16 cellular contexts compared by ENCODE assay signal in genomic region chr5:14739538-14739937, GRCh38.
A peak's percentile ranks its signal among the peaks of the same experiment; 100 is the strongest.
DNase-seq lines count a peak whose midpoint lies in the region; ATAC-seq and TF ChIP-seq lines count a peak whose summit lies in the region.
"Had no signal": no experiment of that assay in that cellular context is flagged by ENCODE, and none has a peak within 500 bp of the region (broad histone marks: within the 10 kb centered on the region; RNA-seq: fewer than 3 reads in every experiment).

No MANE protein-coding gene starts in this region.

- 48 to 53% methylated on average over 3 of the region's 3 CpGs for WGBS in heart right ventricle, 2 donors
- 18 to 80% methylated on average over 1 to 2 of the region's 3 CpGs for WGBS in gastroesophageal sphincter (ENCODE audit: low coverage in 1 of 2), 2 donors
- WGBS in sigmoid colon, 2 donors, result 88 to 96% methylated on average over 3 of the region's 3 CpGs

- no peak overlapping the region for H3K4me3 Mint-ChIP-seq in CD4-positive, alpha-beta T cell
- H3K4me3 Mint-ChIP-seq: neural crest cell had no signal

- no peak overlapping the region for H3K4me3 ChIP-seq in heart right ventricle
- H3K4me3 ChIP-seq in gastroesophageal sphincter, result no peak overlapping the region
- no peak overlapping the region for H3K4me3 ChIP-seq in tibial artery
- no peak overlapping the region for H3K4me3 ChIP-seq in sigmoid colon
- no peak overlapping the region for H3K4me3 ChIP-seq in lower lobe of right lung
- H3K4me3 ChIP-seq: cardiac muscle cell, esophagus muscularis mucosa, uterus had no signal

- H3K9me3 Mint-ChIP-seq in CD4-positive, alpha-beta T cell, result no peaks in the 10 kb centered on the region
- H3K9me3 Mint-ChIP-seq: neural crest cell had no signal

- no peak overlapping the region for H3K27ac Mint-ChIP-seq in CD4-positive, alpha-beta T cell

- peak overlapping the region; percentile 4 to 68 (median 48) for H3K27ac ChIP-seq in heart right ventricle
- H3K27ac ChIP-seq in gastroesophageal sphincter, result peak overlapping the region in 2 of 4 donors; percentile 22 to 45
- peak overlapping the region; percentile 49 to 57 for H3K27ac ChIP-seq in tibial artery
- H3K27ac ChIP-seq in sigmoid colon, result no peak overlapping the region
- no peak overlapping the region for H3K27ac ChIP-seq in lower lobe of right lung
- no peak overlapping the region for H3K27ac ChIP-seq in CD4-positive, alpha-beta T cell (ENCODE audit: low read depth, low read length)
- H3K27ac ChIP-seq: cardiac muscle cell, uterus had no signal

- H3K4me1 Mint-ChIP-seq in CD4-positive, alpha-beta T cell (ENCODE audit: low read depth), result peaks cover 28% of the 10 kb centered on the region

- H3K36me3 ChIP-seq in heart right ventricle, result peaks cover 0 to 88% (median 31%) of the 10 kb centered on the region in 9 donors
- H3K36me3 ChIP-seq in gastroesophageal sphincter, result peaks cover 0 to 39% of the 10 kb centered on the region in 2 donors
- peaks cover 13 to 72% (median 35%) of the 10 kb centered on the region in 3 donors for H3K36me3 ChIP-seq in tibial artery
- peaks cover 0 to 23% (median 4%) of the 10 kb centered on the region in 4 donors for H3K36me3 ChIP-seq in sigmoid colon
- peaks cover 35% of the 10 kb centered on the region for H3K36me3 ChIP-seq in lower lobe of right lung
- H3K36me3 ChIP-seq: cardiac muscle cell, uterus had no signal

- TF ChIP-seq EP300 in gastroesophageal sphincter (IDR thresholded peaks at IDR 0.05), result no peak
- no peak for TF ChIP-seq EP300 in sigmoid colon (IDR thresholded peaks at IDR 0.05)

- POLR2A ChIA-PET in CD4-positive, alpha-beta T cell (lab: Charles Lee), result no interaction called here

- peaks cover 10 to 72% (median 33%) of the 10 kb centered on the region in 9 donors for H3K4me1 ChIP-seq in heart right ventricle
- H3K4me1 ChIP-seq in gastroesophageal sphincter, result peaks cover 0 to 14% (median 0%) of the 10 kb centered on the region in 3 donors
- H3K4me1 ChIP-seq in tibial artery, result peaks cover 0 to 49% (median 4%) of the 10 kb centered on the region in 4 donors
- H3K4me1 ChIP-seq in sigmoid colon, result peaks cover 0 to 15% (median 4%) of the 10 kb centered on the region in 4 donors
- H3K4me1 ChIP-seq in lower lobe of right lung, result no peaks in the 10 kb centered on the region
- H3K4me1 ChIP-seq: uterus had no signal

- TF ChIP-seq CTCF in heart right ventricle (IDR thresholded peaks at IDR 0.05) (no peak), gastroesophageal sphincter (IDR thresholded peaks at IDR 0.05) (no peak), tibial artery (IDR thresholded peaks at IDR 0.05) (no peak), sigmoid colon (IDR thresholded peaks at IDR 0.05) (no peak), lower lobe of right lung (IDR thresholded peaks at IDR 0.05) (no peak)
- TF ChIP-seq CTCF in CD4-positive, alpha-beta T cell (IDR thresholded peaks at IDR 0.05), result no peak

- H3K36me3 Mint-ChIP-seq in CD4-positive, alpha-beta T cell (ENCODE audit: low read depth), result peaks cover 87% of the 10 kb centered on the region

- no peak for TF ChIP-seq POLR2A in gastroesophageal sphincter (IDR thresholded peaks at IDR 0.05)
- no peak for TF ChIP-seq POLR2A in sigmoid colon (IDR thresholded peaks at IDR 0.05)

- ATAC-seq in heart right ventricle (peak in 6 of 8 donors; percentile 46 to 68 (median 58)), Right ventricle myocardium inferior (no peak), gastroesophageal sphincter (peak; percentile 62), lower lobe of right lung (no peak)
- no peak for ATAC-seq in CD4-positive, alpha-beta T cell (ENCODE audit: poor library complexity)

- H3K27me3 Mint-ChIP-seq in CD4-positive, alpha-beta T cell, result no peaks in the 10 kb centered on the region

- H3K9me3 ChIP-seq in heart right ventricle (no peaks in the 10 kb centered on the region), gastroesophageal sphincter (no peaks in the 10 kb centered on the region), tibial artery (no peaks in the 10 kb centered on the region), sigmoid colon (no peaks in the 10 kb centered on the region), lower lobe of right lung (no peaks in the 10 kb centered on the region)
- H3K9me3 ChIP-seq in CD4-positive, alpha-beta T cell (ENCODE audit: control insufficient read depth, low read length), result no peaks in the 10 kb centered on the region
- H3K9me3 ChIP-seq: esophagus muscularis mucosa, uterus had no signal

- intact Hi-C loops in heart right ventricle (cut with DNase I) (loop anchor here in 2 of 10 donors (10.0 kb wide), 2 partner anchors 125 to 135 kb away; partner anchors contain the start of gene ANKH (in 1 of the 2)), Right ventricle myocardium inferior (cut with DNase I) (no loop called here), tibial artery (cut with DNase I; ENCODE audit: low total_unique reads) (no loop called here), sigmoid colon (cut with DNase I) (no loop called here), lower lobe of right lung (cut with DNase I) (no loop called here)
- intact Hi-C loops in CD4-positive, alpha-beta T cell (cut with DNase I, micrococcal nuclease), result no loop called here

- DNase-seq in heart right ventricle (no peak), Right ventricle myocardium inferior (ENCODE audit: missing footprints) (no peak), amniotic epithelial cell (ENCODE audit: low read depth) (peak; percentile 19), tibial artery (peak in 1 of 2 donors; percentile 57), sigmoid colon (no peak), lower lobe of right lung (no peak)
- DNase-seq in CD4-positive, alpha-beta T cell, result no peak
- DNase-seq: activated CD4-positive, alpha-beta T cell treated with anti-CD3 and anti-CD28 coated beads for 4 hours; DMS79; NCI-H2029; T-helper 1 cell; uterus had no signal

- CTCF ChIA-PET in CD4-positive, alpha-beta T cell (lab: Charles Lee), result no interaction called here

- H3K27me3 ChIP-seq in heart right ventricle (no peaks in the 10 kb centered on the region), gastroesophageal sphincter (no peaks in the 10 kb centered on the region), tibial artery (no peaks in the 10 kb centered on the region), sigmoid colon (no peaks in the 10 kb centered on the region), lower lobe of right lung (ENCODE audit: low read depth) (no peaks in the 10 kb centered on the region)
- no peaks in the 10 kb centered on the region for H3K27me3 ChIP-seq in CD4-positive, alpha-beta T cell (ENCODE audit: control insufficient read depth, insufficient read depth, low read length)
- H3K27me3 ChIP-seq: cardiac muscle cell, esophagus muscularis mucosa, uterus had no signal

Comparison
In these comparisons a context has a peak if more than half of its experiments do, and no peak if none do; other contexts are left out.
1. ATAC-seq: peak in heart right ventricle (6 of 8) and gastroesophageal sphincter (single experiment); none in Right ventricle myocardium inferior (single experiment), lower lobe of right lung (0 of 2) and CD4-positive, alpha-beta T cell (single experiment).
2. H3K27ac ChIP-seq: peak in heart right ventricle (10 of 10) and tibial artery (2 of 2); none in sigmoid colon (0 of 4), lower lobe of right lung (single experiment) and CD4-positive, alpha-beta T cell (single experiment).